27 cellular contexts compared by ENCODE assay signal in genomic region chr6:98117072-98117471, GRCh38.
"Had no signal": no experiment of that assay in that cellular context is flagged by ENCODE, and none has a peak within 500 bp of the region (broad histone marks: within the 10 kb centered on the region; RNA-seq: fewer than 3 reads in every experiment).

No MANE protein-coding gene starts in this region.

- H3K4me1 ChIP-seq: left lung, lower lobe of right lung, pancreas, prostate gland, stomach, testis, thyroid gland, transverse colon, upper lobe of left lung, vagina had no signal

- H3K9me3 ChIP-seq: left lung, lower lobe of right lung, pancreas, prostate gland, stomach, testis, thyroid gland, transverse colon, upper lobe of left lung, vagina had no signal

- DNase-seq: hippocampal formation; kidney glomerular epithelial cell; left cardiac atrium; left lung; lower lobe of right lung; mesendoderm; naive B cell; natural killer cell; nucleus accumbens; pancreas; right cardiac atrium; stimulated activated CD4-positive, alpha-beta T cell treated with anti-CD3 and anti-CD28 coated beads, Interleukin-12 subunit alpha, Interleukin-12 subunit beta, amount 100 ng/mL, for 4 hours; stimulated activated CD4-positive, alpha-beta T cell treated with anti-CD3 and anti-CD28 coated beads, Interleukin-15, amount 100 ng/mL, for 24 hours; stimulated activated CD4-positive, alpha-beta T cell treated with anti-CD3 and anti-CD28 coated beads, Interleukin-2, amount 100 ng/mL, for 24 hours; stimulated activated CD4-positive, alpha-beta T cell treated with anti-CD3 and anti-CD28 coated beads, Interleukin-4, amount 100 ng/mL, for 1 hour; stimulated activated naive B cell treated with anti-CD40 and anti-IgM and Interleukin-4, amounts not matched to agents 10 μg/mL and 1 μg/mL and 100 μg/mL, for 72 hours; stimulated activated naive CD8-positive, alpha-beta T cell treated with anti-CD3 and anti-CD28 coated beads, Interleukin-15, Interleukin-2, amounts not matched to agents 100 U/mL and 50 U/mL, for 24 hours; stomach; testis; thyroid gland; transverse colon had no signal

- H3K27me3 Mint-ChIP-seq: naive B cell; stimulated activated naive B cell treated with anti-CD40 and anti-IgM and Interleukin-4, amounts not matched to agents 10 μg/mL and 1 μg/mL and 100 μg/mL, for 72 hours had no signal

- H3K27ac ChIP-seq: left lung, lower lobe of right lung, pancreas, prostate gland, skin epidermis, stomach, testis, thyroid gland, transverse colon, upper lobe of left lung, vagina had no signal

- H3K36me3 ChIP-seq: left lung, lower lobe of right lung, pancreas, prostate gland, stomach, thyroid gland, transverse colon, upper lobe of left lung, vagina had no signal

- H3K27ac Mint-ChIP-seq: mesothelial cell of epicardium; naive B cell; natural killer cell; stimulated activated naive B cell treated with anti-CD40 and anti-IgM and Interleukin-4, amounts not matched to agents 10 μg/mL and 1 μg/mL and 100 μg/mL, for 72 hours had no signal

- H3K4me3 ChIP-seq: left lung, lower lobe of right lung, pancreas, prostate gland, skin epidermis, stomach, testis, thyroid gland, transverse colon, upper lobe of left lung, vagina had no signal

- H3K9me3 Mint-ChIP-seq: mesothelial cell of epicardium; naive B cell; stimulated activated naive B cell treated with anti-CD40 and anti-IgM and Interleukin-4, amounts not matched to agents 10 μg/mL and 1 μg/mL and 100 μg/mL, for 72 hours had no signal

- H3K4me3 Mint-ChIP-seq: mesothelial cell of epicardium; naive B cell; natural killer cell; stimulated activated naive B cell treated with anti-CD40 and anti-IgM and Interleukin-4, amounts not matched to agents 10 μg/mL and 1 μg/mL and 100 μg/mL, for 72 hours had no signal

- H3K36me3 Mint-ChIP-seq: mesothelial cell of epicardium; naive B cell; natural killer cell; stimulated activated naive B cell treated with anti-CD40 and anti-IgM and Interleukin-4, amounts not matched to agents 10 μg/mL and 1 μg/mL and 100 μg/mL, for 72 hours had no signal

- H3K27me3 ChIP-seq: left lung, stomach, testis, thyroid gland, transverse colon, upper lobe of left lung, vagina had no signal

- ATAC-seq: left cardiac atrium; left lung; lower lobe of right lung; natural killer cell; pancreas; right cardiac atrium; sciatic nerve; stimulated activated naive B cell treated with anti-CD40 and anti-IgM and Interleukin-4, amounts not matched to agents 10 μg/mL and 1 μg/mL and 100 μg/mL, for 72 hours; stimulated activated naive CD8-positive, alpha-beta T cell treated with anti-CD3 and anti-CD28 coated beads, Interleukin-15, Interleukin-2, amounts not matched to agents 100 U/mL and 50 U/mL, for 24 hours had no signal

- H3K4me1 Mint-ChIP-seq: mesothelial cell of epicardium; naive B cell; natural killer cell; stimulated activated naive B cell treated with anti-CD40 and anti-IgM and Interleukin-4, amounts not matched to agents 10 μg/mL and 1 μg/mL and 100 μg/mL, for 72 hours had no signal
